19 cellular contexts compared by ENCODE assay signal in the genomic region with DNA sequence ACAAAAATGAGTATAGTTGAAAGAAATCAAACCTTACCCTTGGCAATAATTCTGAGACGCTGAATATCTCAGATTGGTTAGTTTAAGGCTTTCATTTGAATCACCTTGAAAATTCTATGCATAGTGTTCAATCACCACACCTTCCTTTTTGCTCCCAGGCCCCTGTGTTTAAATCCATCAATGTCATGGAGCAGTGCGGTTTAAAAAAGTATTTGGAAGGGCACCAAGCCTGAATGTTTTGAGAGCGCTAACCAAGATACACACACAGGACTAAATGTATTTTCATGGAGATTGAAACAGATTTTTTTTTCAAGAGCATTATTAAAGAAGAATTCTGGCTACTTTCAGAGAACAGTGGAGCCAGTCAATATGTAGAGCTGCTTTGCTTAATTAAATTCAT.
"Had no signal": no experiment of that assay in that cellular context is flagged by ENCODE, and none has a peak within 500 bp of the region (broad histone marks: within the 10 kb centered on the region; RNA-seq: fewer than 3 reads in every experiment).

No MANE protein-coding gene starts in this region.

- H3K9me3 ChIP-seq: left lung, pancreas, right lobe of liver, suprapubic skin had no signal

- H3K4me3 ChIP-seq: cardiac muscle cell, left lung, pancreas, right lobe of liver, smooth muscle cell, suprapubic skin had no signal

- H3K27me3 ChIP-seq: cardiac muscle cell, left lung, pancreas, right lobe of liver, suprapubic skin had no signal

- H3K4me1 Mint-ChIP-seq: stimulated activated naive CD8-positive, alpha-beta T cell treated with anti-CD3 and anti-CD28 coated beads, Interleukin-15, amount 100 ng/mL, for 72 hours had no signal

- H3K4me3 Mint-ChIP-seq: activated naive CD4-positive, alpha-beta T cell treated with anti-CD3 and anti-CD28 coated beads for 36 hours; activated T-cell treated with anti-CD3 and anti-CD28 coated beads, Interleukin-2, amount 50 U/mL, for 4 hours; stimulated activated naive CD8-positive, alpha-beta T cell treated with anti-CD3 and anti-CD28 coated beads, Interleukin-15, amount 100 ng/mL, for 72 hours had no signal

- H3K9me3 Mint-ChIP-seq: activated naive CD4-positive, alpha-beta T cell treated with anti-CD3 and anti-CD28 coated beads for 36 hours; activated T-cell treated with anti-CD3 and anti-CD28 coated beads, Interleukin-2, amount 50 U/mL, for 4 hours; stimulated activated naive CD8-positive, alpha-beta T cell treated with anti-CD3 and anti-CD28 coated beads, Interleukin-15, amount 100 ng/mL, for 72 hours had no signal

- H3K27me3 Mint-ChIP-seq: stimulated activated naive CD8-positive, alpha-beta T cell treated with anti-CD3 and anti-CD28 coated beads, Interleukin-15, amount 100 ng/mL, for 72 hours had no signal

- H3K27ac Mint-ChIP-seq: activated naive CD4-positive, alpha-beta T cell treated with anti-CD3 and anti-CD28 coated beads for 36 hours; stimulated activated naive CD8-positive, alpha-beta T cell treated with anti-CD3 and anti-CD28 coated beads, Interleukin-15, amount 100 ng/mL, for 72 hours had no signal

- H3K4me1 ChIP-seq: left lung, suprapubic skin had no signal

- H3K36me3 ChIP-seq: cardiac muscle cell, left lung, pancreas, right lobe of liver, suprapubic skin had no signal

- DNase-seq: activated CD4-positive, alpha-beta T cell treated with anti-CD3 and anti-CD28 coated beads, Interleukin-2, amount 50 U/mL, for 1 hour; activated CD8-positive, alpha-beta memory T cell treated with anti-CD3 and anti-CD28 coated beads, Interleukin-2, amount 50 U/mL, for 4 hours; activated naive CD4-positive, alpha-beta T cell treated with anti-CD3 and anti-CD28 coated beads for 36 hours; activated T-cell treated with anti-CD3 and anti-CD28 coated beads, Interleukin-2, amount 50 U/mL, for 4 hours; anterior cingulate cortex; dermis blood vessel endothelial cell; hypothalamus; kidney; left lung; mammary epithelial cell; pancreas; right lobe of liver; stimulated activated CD4-positive, alpha-beta T cell treated with anti-CD3 and anti-CD28 coated beads, Interleukin-4, amount 100 ng/mL, for 1 hour; stimulated activated naive CD8-positive, alpha-beta T cell treated with anti-CD3 and anti-CD28 coated beads, Interleukin-15, amount 100 ng/mL, for 72 hours; trophoblast cell had no signal

- H3K27ac ChIP-seq: cardiac muscle cell, epithelial cell of prostate, left lung, pancreas, right lobe of liver, suprapubic skin had no signal
